In genomic region chr2:213065583-213066444, GRCh38 we compare ENCODE assay signal across 8 cellular contexts.
DNase-seq lines count a peak whose midpoint lies in the region; ATAC-seq and TF ChIP-seq lines count a peak whose summit lies in the region.

No MANE protein-coding gene starts in this region.

- H4K20me1 ChIP-seq in IMR-90 (ENCODE audit: insufficient read depth, low read length): no peaks in the 10 kb centered on the region

- peak overlapping the region; percentile 36; the same call in 1 of the 2 replicates for H3K14ac ChIP-seq in IMR-90 (replicated peaks; ENCODE audit: low read depth, low read length)

- dilution Hi-C loops in IMR-90 (cut with HindIII; ENCODE audit: low sequenced_read_pairs, unreplicated experiment): no loop called here

- DNase-seq in stimulated activated CD4-positive, alpha-beta T cell treated with anti-CD3 and anti-CD28 coated beads, Interleukin-4, amount 100 ng/mL, for 1 hour: peak; percentile 1
- DNase-seq in stimulated activated CD4-positive, alpha-beta T cell treated with anti-CD3 and anti-CD28 coated beads, Interleukin-4, amount 100 ng/mL, for 4 hours: no peak
- peak; percentile 50 for DNase-seq in IMR-90
- DNase-seq in iris pigment epithelial cell (ENCODE audit: low read depth): peak; percentile 82
- no peak for DNase-seq in type B pancreatic cell (ENCODE audit: extremely low spot score, unreplicated experiment)
- DNase-seq in SKM-1 treated with dmso at 0.1 percent for 144 hours (lab: John Stamatoyannopoulos, UW; ENCODE audit: unreplicated experiment): no peak
- DNase-seq in T1000 (lab: John Stamatoyannopoulos, UW): no peak

- no peaks in the 10 kb centered on the region; the same call in 1 of the 2 replicates for H3K9me1 ChIP-seq in IMR-90 (ENCODE audit: insufficient read depth, low read length)

- H3K36me3 Mint-ChIP-seq in activated naive CD8-positive, alpha-beta T cell: peaks cover 2% of the 10 kb centered on the region
- H3K36me3 Mint-ChIP-seq in type B pancreatic cell: no peaks in the 10 kb centered on the region

- H3K4me1 Mint-ChIP-seq in activated naive CD8-positive, alpha-beta T cell (ENCODE audit: low read depth): peaks cover 50% of the 10 kb centered on the region
- peaks cover 17% of the 10 kb centered on the region for H3K4me1 Mint-ChIP-seq in type B pancreatic cell (ENCODE audit: unreplicated experiment)

- no peak overlapping the region for H3K56ac ChIP-seq in IMR-90 (ENCODE audit: extremely low read depth, insufficient read depth, low read length)

- no peak for TF ChIP-seq POLR2A in IMR-90 (IDR thresholded peaks at IDR 0.05; ENCODE audit: low read depth, low read length)

- no peak overlapping the region for H3K9ac ChIP-seq in IMR-90 (ENCODE audit: low read depth, low read length)

- TF ChIP-seq CTCF in IMR-90 (conservative IDR thresholded peaks at IDR 0.05; ENCODE audit: low read depth, low read length): no peak
- TF ChIP-seq CTCF in type B pancreatic cell (conservative IDR thresholded peaks at IDR 0.05): no peak

- no peaks in the 10 kb centered on the region for H3K27me3 Mint-ChIP-seq in activated naive CD8-positive, alpha-beta T cell
- H3K27me3 Mint-ChIP-seq in type B pancreatic cell: no peaks in the 10 kb centered on the region

- peak overlapping the region; percentile 89 for H3K4me2 ChIP-seq in IMR-90 (ENCODE audit: low read depth, low read length)

- H3K18ac ChIP-seq in IMR-90 (ENCODE audit: low read depth, low read length): no peak overlapping the region

- peak overlapping the region in 1 of 2 experiments; percentile 57; a peak in 1 of 4 replicates for H4K8ac ChIP-seq in IMR-90 (ENCODE audit: low read depth in 2 of 2, low read length in 2 of 2)

- H2BK120ac ChIP-seq in IMR-90 (ENCODE audit: low read depth, low read length): peak overlapping the region; percentile 31; the same call in 1 of the 2 replicates

- no peak overlapping the region for H2AK9ac ChIP-seq in IMR-90 (replicated peaks; ENCODE audit: low read depth, low read length, poor library complexity)

- peaks cover 3% of the 10 kb centered on the region; the same call in 1 of the 2 replicates for H3K4me1 ChIP-seq in IMR-90 (ENCODE audit: control insufficient read depth, insufficient read depth, low read length)

- no peaks in the 10 kb centered on the region for H3K36me3 ChIP-seq in IMR-90 (ENCODE audit: control insufficient read depth, insufficient read depth, low read length)

- H3K4ac ChIP-seq in IMR-90 (ENCODE audit: low read depth, low read length): 0 out of 2 replicates have a peak overlapping the region, but pooled peaks have one; percentile 7

- WGBS in IMR-90 (ENCODE audit: extremely low coverage in 2 of 2, insufficient read length in 1 of 2), 2 experiments: 0% methylated on average over 2 of the region's 8 CpGs; no CpG with 5 or more reads in 1 of the 2 experiments

- no peak overlapping the region for H3K23ac ChIP-seq in IMR-90 (ENCODE audit: low read depth, low read length)

- intact Hi-C loops in IMR-90 (cut with micrococcal nuclease): no loop called here

- peak overlapping the region; percentile 74 for H3K27ac Mint-ChIP-seq in activated naive CD8-positive, alpha-beta T cell
- peak overlapping the region; percentile 48 for H3K27ac Mint-ChIP-seq in type B pancreatic cell

- H2BK5ac ChIP-seq in IMR-90 (ENCODE audit: low read depth, low read length, poor library complexity, severe bottlenecking): no peak overlapping the region

- no peaks in the 10 kb centered on the region for H3K27me3 ChIP-seq in IMR-90 (ENCODE audit: control insufficient read depth, insufficient read depth, low read length)

- peak; percentile 74 for ATAC-seq in IMR-90 (ENCODE audit: low read depth)

- H3K27ac ChIP-seq in IMR-90 (ENCODE audit: insufficient read depth, low read length): no peak overlapping the region

- H4K91ac ChIP-seq in IMR-90 (ENCODE audit: insufficient read depth, low read depth, low read length): no peak overlapping the region

- no peak overlapping the region for H4K5ac ChIP-seq in IMR-90 (ENCODE audit: low read depth, low read length)

- no peak overlapping the region for H2AK5ac ChIP-seq in IMR-90 (ENCODE audit: low read depth, low read length)

- TF ChIP-seq RAD21 in IMR-90 (IDR thresholded peaks at IDR 0.05; ENCODE audit: low read length): no peak

- H3K9me3 Mint-ChIP-seq in activated naive CD8-positive, alpha-beta T cell (ENCODE audit: low read depth): no peaks in the 10 kb centered on the region
- no peaks in the 10 kb centered on the region for H3K9me3 Mint-ChIP-seq in type B pancreatic cell

- in situ Hi-C loops in IMR-90 (cut with MboI; ENCODE audit: low sequenced_read_pairs): no loop called here

- POLR2A ChIA-PET in IMR-90 (lab: Charles Lee; ENCODE audit: unreplicated experiment): no interaction called here

- no TSS peak for BruUV-seq in IMR-90 (replicated peaks; lab: Mats Ljungman, UMichigan)

- H2AFZ ChIP-seq in IMR-90 (replicated peaks; ENCODE audit: low read length, poor library complexity): peak overlapping the region; percentile 69

- peak overlapping the region; percentile 68 for H3K4me3 Mint-ChIP-seq in activated naive CD8-positive, alpha-beta T cell
- peak overlapping the region; percentile 46 for H3K4me3 Mint-ChIP-seq in type B pancreatic cell

- H2BK20ac ChIP-seq in IMR-90 (ENCODE audit: low read depth, low read length): no peak overlapping the region

- CTCF ChIA-PET in IMR-90 (lab: Yijun Ruan, JAX): no interaction called here

- H3K79me1 ChIP-seq in IMR-90 (ENCODE audit: low read depth in 1 of 2, low read length in 2 of 2): peaks cover 0 to 7% of the 10 kb centered on the region in 2 experiments; a peak in 1 of 4 replicates

- no peak overlapping the region for H2BK15ac ChIP-seq in IMR-90 (ENCODE audit: low read depth, low read length)

- no peak overlapping the region; the same call in 1 of the 2 replicates for H3K4me3 ChIP-seq in IMR-90 (ENCODE audit: insufficient read depth, low read depth, low read length)

- H3K9me3 ChIP-seq in IMR-90 (ENCODE audit: control insufficient read depth, insufficient read depth, low read length): no peaks in the 10 kb centered on the region

TF ChIP-seq in IMR-90, 13 proteins besides CTCF, POLR2A, EP300 and RAD21:
- TF ChIP-seq FOS (IDR thresholded peaks at IDR 0.05; ENCODE audit: low read depth, low read length): no peak
- no peak for TF ChIP-seq SMC3 (IDR thresholded peaks at IDR 0.05; ENCODE audit: low read depth, low read length)
- no peak for TF ChIP-seq RFX5 (IDR thresholded peaks at IDR 0.05; ENCODE audit: low read depth, low read length)
- TF ChIP-seq ELK1 (IDR thresholded peaks at IDR 0.05; ENCODE audit: borderline replicate concordance, low read depth, low read length): no peak
- no peak for TF ChIP-seq NFE2L2 (IDR thresholded peaks at IDR 0.05; ENCODE audit: low read depth, low read length)
- TF ChIP-seq CEBPB (IDR thresholded peaks at IDR 0.05; ENCODE audit: low read depth, low read length): no peak
- TF ChIP-seq RCOR1 (IDR thresholded peaks at IDR 0.05; ENCODE audit: insufficient replicate concordance, low read length): no peak
- TF ChIP-seq MAFK (IDR thresholded peaks at IDR 0.05; ENCODE audit: low read depth, low read length): no peak
- TF ChIP-seq MXI1 (IDR thresholded peaks at IDR 0.05; ENCODE audit: borderline replicate concordance, low read depth, low read length): no peak
- no peak for TF ChIP-seq USF2 (IDR thresholded peaks at IDR 0.05; ENCODE audit: low read depth, low read length)
TF ChIP-seq in IMR-90: peak in this region for 0.

Comparison
In these comparisons a context has a peak if more than half of its experiments do, and no peak if none do; other contexts are left out.
1. DNase-seq: peak in stimulated activated CD4-positive, alpha-beta T cell treated with anti-CD3 and anti-CD28 coated beads, Interleukin-4, amount 100 ng/mL, for 1 hour (single experiment), IMR-90 (single experiment) and iris pigment epithelial cell (single experiment); none in stimulated activated CD4-positive, alpha-beta T cell treated with anti-CD3 and anti-CD28 coated beads, Interleukin-4, amount 100 ng/mL, for 4 hours (0 of 2), type B pancreatic cell (single experiment), SKM-1 treated with dmso at 0.1 percent for 144 hours (single experiment) and T1000 (single experiment).